ENCODE assay signal across 7 cellular contexts in genomic region chr17:81891303-81891552, GRCh38. TPM values are rescaled to one million over a fixed set of nuclear protein-coding genes. Genes with fewer than 3 reads are reported as not detected.
A peak's percentile ranks its signal among the peaks of the same experiment; 100 is the strongest.
DNase-seq lines count a peak whose midpoint lies in the region; ATAC-seq and TF ChIP-seq lines count a peak whose summit lies in the region.

No MANE protein-coding gene starts in this region.

- peak; percentile 22 for ATAC-seq in GM21737 (IDR thresholded peaks at IDR 0.05; ENCODE audit: unreplicated experiment)
- ATAC-seq in RWPE2 (ENCODE audit: low read depth), result no peak
- peak; percentile 4 for ATAC-seq in stimulated activated naive CD8-positive, alpha-beta T cell treated with anti-CD3 and anti-CD28 coated beads, Interleukin-15, amount 100 ng/mL, for 72 hours

- peak overlapping the region; percentile 72 for H3K4me3 ChIP-seq in RWPE2 (ENCODE audit: severe bottlenecking)

- H3K4me3 Mint-ChIP-seq in glutamatergic neuron (ENCODE audit: unreplicated experiment), result peak overlapping the region; percentile 90
- H3K4me3 Mint-ChIP-seq in stimulated activated naive CD8-positive, alpha-beta T cell treated with anti-CD3 and anti-CD28 coated beads, Interleukin-15, amount 100 ng/mL, for 72 hours, result peak overlapping the region; percentile 98

- no peak for TF ChIP-seq CTCF in RWPE2 (IDR thresholded peaks at IDR 0.05; ENCODE audit: poor library complexity, severe bottlenecking)
- no peak for TF ChIP-seq CTCF in glutamatergic neuron (IDR thresholded peaks at IDR 0.05; ENCODE audit: partially characterized antibody, unreplicated experiment)

- peak overlapping the region; percentile 76 for H3K27ac Mint-ChIP-seq in glutamatergic neuron (ENCODE audit: unreplicated experiment)
- peak overlapping the region; percentile 99 for H3K27ac Mint-ChIP-seq in stimulated activated naive CD8-positive, alpha-beta T cell treated with anti-CD3 and anti-CD28 coated beads, Interleukin-15, amount 100 ng/mL, for 72 hours

- no peaks in the 10 kb centered on the region for H3K27me3 ChIP-seq in RWPE2 (ENCODE audit: insufficient read depth, poor library complexity, severe bottlenecking)

- peaks cover 1% of the 10 kb centered on the region for H3K9me3 ChIP-seq in RWPE2 (ENCODE audit: severe bottlenecking)

- no peak for DNase-seq in RWPE2 (ENCODE audit: low spot score)
- DNase-seq in glutamatergic neuron, result no peak
- DNase-seq in stimulated activated naive CD8-positive, alpha-beta T cell treated with anti-CD3 and anti-CD28 coated beads, Interleukin-15, amount 100 ng/mL, for 72 hours, result no peak
- no peak for DNase-seq in NCI-H1105 (lab: John Stamatoyannopoulos, UW)
- no peak for DNase-seq in cerebellar nuclear complex (lab: John Stamatoyannopoulos, UW)
- no peak for DNase-seq in kidney glomerular epithelial cell (lab: John Stamatoyannopoulos, UW)

- H3K36me3 Mint-ChIP-seq in glutamatergic neuron (ENCODE audit: unreplicated experiment), result no peaks in the 10 kb centered on the region

- H3K4me1 ChIP-seq in RWPE2 (ENCODE audit: insufficient read depth, poor library complexity, severe bottlenecking), result peaks cover 4% of the 10 kb centered on the region

- peak overlapping the region; percentile 79 for H3K27ac ChIP-seq in RWPE2 (ENCODE audit: poor library complexity, severe bottlenecking)

- H3K27me3 Mint-ChIP-seq in glutamatergic neuron (ENCODE audit: unreplicated experiment), result peaks cover 7% of the 10 kb centered on the region
- H3K27me3 Mint-ChIP-seq in stimulated activated naive CD8-positive, alpha-beta T cell treated with anti-CD3 and anti-CD28 coated beads, Interleukin-15, amount 100 ng/mL, for 72 hours, result no peaks in the 10 kb centered on the region

- peaks cover 70% of the 10 kb centered on the region for H3K36me3 ChIP-seq in RWPE2 (ENCODE audit: low read depth)

- H3K9me3 Mint-ChIP-seq in glutamatergic neuron (ENCODE audit: unreplicated experiment), result no peaks in the 10 kb centered on the region
- no peaks in the 10 kb centered on the region for H3K9me3 Mint-ChIP-seq in stimulated activated naive CD8-positive, alpha-beta T cell treated with anti-CD3 and anti-CD28 coated beads, Interleukin-15, amount 100 ng/mL, for 72 hours

- no peaks in the 10 kb centered on the region for H3K4me1 Mint-ChIP-seq in glutamatergic neuron (ENCODE audit: low read depth, unreplicated experiment)
- H3K4me1 Mint-ChIP-seq in stimulated activated naive CD8-positive, alpha-beta T cell treated with anti-CD3 and anti-CD28 coated beads, Interleukin-15, amount 100 ng/mL, for 72 hours, result peaks cover 53% of the 10 kb centered on the region

RNA-seq across cellular contexts. Expression of gene ALYREF, which starts 0.2 kb away (rescaled TPM):
- total RNA-seq in glutamatergic neuron (ENCODE audit: unreplicated experiment), result 80.6 TPM

RNA-seq across cellular contexts. Expression of gene ANAPC11, which starts 0.3 kb away (rescaled TPM):
- 118 TPM for total RNA-seq in glutamatergic neuron (ENCODE audit: unreplicated experiment)

RNA-seq across cellular contexts. Expression of gene NPB, which starts 10.8 kb away (rescaled TPM):
- total RNA-seq in glutamatergic neuron (ENCODE audit: unreplicated experiment), result 0.96 TPM

RNA-seq across cellular contexts. Expression of gene PCYT2, which starts 20.0 kb away (rescaled TPM):
- 63.0 TPM for total RNA-seq in glutamatergic neuron (ENCODE audit: unreplicated experiment)

RNA-seq across cellular contexts. Expression of gene ARHGDIA, which starts 20.1 kb away (rescaled TPM):
- total RNA-seq in glutamatergic neuron (ENCODE audit: unreplicated experiment), result 432 TPM
